ENCODE assay signal across 10 cellular contexts in the genomic region with DNA sequence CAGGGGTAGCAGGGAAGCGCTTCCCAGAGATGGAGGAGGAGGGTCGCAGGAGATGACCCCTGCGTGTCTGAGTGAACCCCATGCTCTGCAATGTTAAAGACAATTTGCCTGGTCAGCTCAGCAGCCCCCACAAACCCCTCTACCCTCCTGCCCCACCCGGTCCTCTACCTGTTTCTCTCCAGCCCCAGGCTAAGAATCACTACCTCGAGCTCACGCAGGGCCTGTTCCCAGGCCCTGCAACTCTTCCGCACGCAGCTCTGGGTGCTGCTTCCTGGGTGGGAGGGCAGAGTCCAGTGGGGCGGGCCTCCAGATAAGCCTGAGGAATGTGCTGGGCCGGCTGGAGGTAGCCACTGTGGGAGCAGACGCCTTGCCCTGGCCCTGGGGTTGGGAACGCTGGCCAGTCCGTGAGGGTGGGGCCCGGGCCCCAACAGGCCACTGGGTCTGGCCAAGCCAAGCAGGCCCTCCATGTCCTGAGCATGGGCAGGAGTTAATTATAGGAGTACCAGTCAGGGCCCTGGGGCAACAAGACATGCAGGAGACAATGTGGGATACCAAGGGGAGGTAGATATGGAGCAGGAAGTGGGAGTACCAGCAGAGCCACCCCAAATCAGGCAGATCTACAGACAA. TPM values are rescaled to one million over a fixed set of nuclear protein-coding genes. Genes with fewer than 3 reads are reported as not detected.
DNase-seq lines count a peak whose midpoint lies in the region; ATAC-seq lines count a peak whose summit lies in the region.
"Had no signal": no experiment of that assay in that cellular context is flagged by ENCODE, and none has a peak within 500 bp of the region (broad histone marks: within the 10 kb centered on the region; RNA-seq: fewer than 3 reads in every experiment).

No MANE protein-coding gene starts in this region.

- H3K9me3 ChIP-seq in adipocyte (ENCODE audit: control insufficient read depth, low read length) (no peaks in the 10 kb centered on the region), right cardiac atrium (ENCODE audit: control insufficient read depth, low read length) (no peaks in the 10 kb centered on the region)

- ATAC-seq in right cardiac atrium: peak; percentile 69 to 84
- no peak for ATAC-seq in GM18861 (IDR thresholded peaks at IDR 0.05; ENCODE audit: unreplicated experiment)
- ATAC-seq in HG03139 (IDR thresholded peaks at IDR 0.05; ENCODE audit: unreplicated experiment): no peak
- ATAC-seq in GM19324 (IDR thresholded peaks at IDR 0.05; ENCODE audit: low FRiP score, unreplicated experiment): no peak

- H3K4me1 ChIP-seq in adipocyte (ENCODE audit: control insufficient read depth, insufficient read depth, low read length) (peaks cover 20% of the 10 kb centered on the region), right cardiac atrium (ENCODE audit: control insufficient read depth, insufficient read depth, low read length) (peaks cover 22% of the 10 kb centered on the region), rectal smooth muscle tissue (ENCODE audit: control insufficient read depth, insufficient read depth, low read length) (no peaks in the 10 kb centered on the region)

- in situ Hi-C loops in Caki2 (cut with HindIII; ENCODE audit: low pct_unique_long_range_greater_than_20kb, low sequenced_read_pairs): no loop called here

- no peaks in the 10 kb centered on the region for H3K27me3 ChIP-seq in adipocyte (replicated peaks; ENCODE audit: control insufficient read depth, insufficient read depth, low read length)
- no peaks in the 10 kb centered on the region for H3K27me3 ChIP-seq in right cardiac atrium (ENCODE audit: control insufficient read depth, insufficient read depth)
- no peaks in the 10 kb centered on the region for H3K27me3 ChIP-seq in rectal smooth muscle tissue (ENCODE audit: control insufficient read depth, insufficient read depth, low read length)

- 28% methylated on average over 14 of the region's 14 CpGs for WGBS in right cardiac atrium

- H3K9ac ChIP-seq in adipocyte (ENCODE audit: low read length) (peak overlapping the region; percentile 82), rectal smooth muscle tissue (ENCODE audit: low read length) (no peak overlapping the region)

- peak; percentile 40 for DNase-seq in Caki2 (ENCODE audit: low read depth)
- peak; percentile 49 for DNase-seq in adipocyte (ENCODE audit: low read depth)
- DNase-seq in right cardiac atrium: peak; percentile 81 to 92 (median 91)
- DNase-seq in NCI-H526 treated with DMSO at 0.1 percent for 48 hours (lab: John Stamatoyannopoulos, UW): no peak
- DNase-seq: activated T-cell treated with anti-CD3 and anti-CD28 coated beads for 4 hours, OCI-M1 had no signal

- no peak overlapping the region for H3K27ac ChIP-seq in right cardiac atrium (ENCODE audit: low read length)
- H3K27ac ChIP-seq in rectal smooth muscle tissue (ENCODE audit: low read depth, low read length): no peak overlapping the region

- peak overlapping the region; percentile 86 for H3K4me3 ChIP-seq in adipocyte (ENCODE audit: low read length)
- peak overlapping the region; percentile 36 for H3K4me3 ChIP-seq in right cardiac atrium (ENCODE audit: low read length)
- H3K4me3 ChIP-seq in rectal smooth muscle tissue (ENCODE audit: low read length): peak overlapping the region; percentile 69

- H3K36me3 ChIP-seq in adipocyte (ENCODE audit: control insufficient read depth, insufficient read depth, low read length, severe bottlenecking) (no peaks in the 10 kb centered on the region), rectal smooth muscle tissue (ENCODE audit: control insufficient read depth, insufficient read depth, low read length) (peaks cover 2% of the 10 kb centered on the region)

- intact Hi-C loops in right cardiac atrium (cut with DNase I): loop anchor here in 1 of 4 donors (5.0 kb wide), 1 partner anchor 37 kb away; no protein-coding TSS in a partner anchor

RNA-seq across cellular contexts. Expression of a gene that starts 6.1 kb away (rescaled TPM):
- total RNA-seq in Caki2 (2014; rRNA removed; shearing (Covaris generic); ENCODE audit: low replicate concordance): 21.9 and 50.0 TPM in 2 replicates
- total RNA-seq in right cardiac atrium: 10 to 100 TPM; 15.1 to 19.4 (median 16.5) TPM
- 12.2 TPM for polyA plus RNA-seq in right cardiac atrium

RNA-seq across cellular contexts. Expression of a gene that starts 17.8 kb away (rescaled TPM):
- total RNA-seq in Caki2 (2014; rRNA removed; shearing (Covaris generic); ENCODE audit: low replicate concordance): 134 and 225 TPM in 2 replicates
- 10 to 100 TPM; 36.9 to 47.7 (median 42.0) TPM for total RNA-seq in right cardiac atrium
- polyA plus RNA-seq in right cardiac atrium: 36.8 TPM

RNA-seq across cellular contexts. Expression of a gene that starts 33.0 kb away (rescaled TPM):
- 92.2 and 114 TPM in 2 replicates for total RNA-seq in Caki2 (2014; rRNA removed; shearing (Covaris generic); ENCODE audit: low replicate concordance)
- 100 to 1,000 TPM in 3 of 4 donors, 10 to 100 TPM in 1; 91.8 to 142 (median 134) TPM for total RNA-seq in right cardiac atrium
- 206 TPM for polyA plus RNA-seq in right cardiac atrium

RNA-seq across cellular contexts. Expression of a gene that starts 33.1 kb away (rescaled TPM):
- 89.8 and 130 TPM in 2 replicates for total RNA-seq in Caki2 (2014; rRNA removed; shearing (Covaris generic); ENCODE audit: low replicate concordance)
- total RNA-seq in right cardiac atrium: 10 to 100 TPM; 40.2 to 63.2 (median 55.5) TPM
- 32.1 TPM for polyA plus RNA-seq in right cardiac atrium

RNA-seq across cellular contexts. Expression of a gene that starts 56.1 kb away (rescaled TPM):
- total RNA-seq in Caki2 (2014; rRNA removed; shearing (Covaris generic); ENCODE audit: low replicate concordance): 22.2 and 23.1 TPM in 2 replicates
- total RNA-seq in right cardiac atrium: 10 to 100 TPM in 3 of 4 donors, 1 to 10 TPM in 1; 7.6 to 15.4 (median 11.0) TPM
- polyA plus RNA-seq in right cardiac atrium: 9.0 TPM

Comparison
In these comparisons a context has a peak if more than half of its experiments do, and no peak if none do; other contexts are left out.
1. H3K4me3 ChIP-seq: peak in every context shown above with its lines; median percentile 86 in adipocyte; 69 in rectal smooth muscle tissue; 36 in right cardiac atrium.
2. ATAC-seq: peak in right cardiac atrium (2 of 2); none in GM18861 (single experiment), HG03139 (single experiment) and GM19324 (single experiment).